Comparison of ENCODE assay signal across 10 cellular contexts in genomic region chr4:141130947-141131545, GRCh38. TPM values are rescaled to one million over a fixed set of nuclear protein-coding genes. Genes with fewer than 3 reads are reported as not detected.
DNase-seq lines count a peak whose midpoint lies in the region; ATAC-seq and TF ChIP-seq lines count a peak whose summit lies in the region.
"Had no signal": no experiment of that assay in that cellular context is flagged by ENCODE, and none has a peak within 500 bp of the region (broad histone marks: within the 10 kb centered on the region; RNA-seq: fewer than 3 reads in every experiment).

No MANE protein-coding gene starts in this region.

- CTCF ChIA-PET in BJ (lab: Yijun Ruan, JAX): interaction anchor here (0.7 to 5.8 kb wide), 8 partner anchors 123 to 271 kb away, joined by 3 to 88 read pairs (median 3); no protein-coding TSS in a partner anchor

- H3K4me1 ChIP-seq in esophagus squamous epithelium: peaks cover 0 to 63% (median 7%) of the 10 kb centered on the region in 3 donors
- H3K4me1 ChIP-seq in prostate gland (replicated peaks): no peaks in the 10 kb centered on the region

- TF ChIP-seq CTCF in BJ (IDR thresholded peaks at IDR 0.05; ENCODE audit: insufficient read depth, low read depth, low read length) (no peak), esophagus squamous epithelium (IDR thresholded peaks at IDR 0.05) (no peak), prostate gland (IDR thresholded peaks at IDR 0.05) (no peak)

- no peak for TF ChIP-seq POLR2A in esophagus squamous epithelium (IDR thresholded peaks at IDR 0.05)
- no peak for TF ChIP-seq POLR2A in prostate gland (IDR thresholded peaks at IDR 0.05)

- H3K4me3 ChIP-seq in BJ (ENCODE audit: low read depth, low read length) (peak overlapping the region; percentile 97), MG63 (peak overlapping the region; percentile 75), esophagus squamous epithelium (peak overlapping the region; percentile 60 to 79 (median 73)), prostate gland (peak overlapping the region; percentile 63 to 73)

- 46 to 70% methylated on average over 5 of the region's 5 CpGs for WGBS in esophagus squamous epithelium, 2 donors
- 46% methylated on average over 5 of the region's 5 CpGs for WGBS in prostate gland

- H3K36me3 ChIP-seq in BJ (ENCODE audit: control insufficient read depth, insufficient read depth, low read length) (no peaks in the 10 kb centered on the region), MG63 (no peaks in the 10 kb centered on the region; the same call in 1 of the 2 replicates), esophagus squamous epithelium (no peaks in the 10 kb centered on the region), prostate gland (no peaks in the 10 kb centered on the region)

- H3K27ac ChIP-seq in esophagus squamous epithelium (peak overlapping the region in 3 of 4 donors; percentile 74 to 89 (median 78)), prostate gland (peak overlapping the region; percentile 20 to 75)

- no peak for ATAC-seq in HG02642 (IDR thresholded peaks at IDR 0.05; ENCODE audit: poor library complexity, unreplicated experiment)
- no peak for ATAC-seq in GM18861 (IDR thresholded peaks at IDR 0.05; ENCODE audit: unreplicated experiment)

- H3K9me3 ChIP-seq in MG63: no peaks in the 10 kb centered on the region
- H3K9me3 ChIP-seq in esophagus squamous epithelium: no peaks in the 10 kb centered on the region
- no peaks in the 10 kb centered on the region for H3K9me3 ChIP-seq in prostate gland

- DNase-seq in BJ (ENCODE audit: low read depth) (no peak), MG63 (no peak), esophagus squamous epithelium (lab: John Stamatoyannopoulos, UW) (no peak), prostate gland (ENCODE audit: low spot score) (no peak), NCI-H1092 (lab: John Stamatoyannopoulos, UW) (no peak), putamen (ENCODE audit: low spot score) (no peak)
- DNase-seq: NCI-H446 treated with DMSO at 0.1 percent for 48 hours had no signal

- intact Hi-C loops in esophagus squamous epithelium (cut with DNase I): loop anchor here (10.0 kb wide), 1 partner anchor 266 kb away; no protein-coding TSS in a partner anchor
- intact Hi-C loops in prostate gland (cut with DNase I): loop anchor here (5.0 to 10.0 kb wide), 2 partner anchors 54 to 476 kb away; no protein-coding TSS in a partner anchor

- POLR2A ChIA-PET in BJ (lab: Charles Lee): interaction anchor here (0.9 kb wide), 1 partner anchor 110 kb away, joined by 4 read pairs; no protein-coding TSS in a partner anchor

- H3K27me3 ChIP-seq in BJ (ENCODE audit: control insufficient read depth, insufficient read depth, low read length): no peaks in the 10 kb centered on the region
- H3K27me3 ChIP-seq in MG63: no peaks in the 10 kb centered on the region
- peaks cover 0 to 55% (median 0%) of the 10 kb centered on the region in 4 donors for H3K27me3 ChIP-seq in esophagus squamous epithelium
- no peaks in the 10 kb centered on the region for H3K27me3 ChIP-seq in prostate gland (replicated peaks; ENCODE audit: insufficient read depth)

RNA-seq across cellular contexts. Expression of gene RNF150, which starts 2.2 kb away (rescaled TPM):
- 39.4 and 47.7 TPM in 2 replicates for polyA plus RNA-seq in BJ (2011; rRNA removed)
- polyA minus RNA-seq in BJ (2011; rRNA and poly(A)+ RNA removed): 95.5 and 95.6 TPM in 2 replicates
- total RNA-seq in MG63 (2014; rRNA removed; shearing (Covaris generic); ENCODE audit: low replicate concordance): 7.4 and 9.1 TPM in 2 replicates
- 1 to 10 TPM in 3 of 4 donors, under 1 TPM in 1; 0.23 to 6.7 (median 4.5) TPM for total RNA-seq in esophagus squamous epithelium
- total RNA-seq in prostate gland: 10 to 100 TPM; 11.7 to 12.3 TPM
- polyA plus RNA-seq: IgD-negative memory B cell had no signal
